8 cellular contexts compared by ENCODE assay signal in the genomic region with DNA sequence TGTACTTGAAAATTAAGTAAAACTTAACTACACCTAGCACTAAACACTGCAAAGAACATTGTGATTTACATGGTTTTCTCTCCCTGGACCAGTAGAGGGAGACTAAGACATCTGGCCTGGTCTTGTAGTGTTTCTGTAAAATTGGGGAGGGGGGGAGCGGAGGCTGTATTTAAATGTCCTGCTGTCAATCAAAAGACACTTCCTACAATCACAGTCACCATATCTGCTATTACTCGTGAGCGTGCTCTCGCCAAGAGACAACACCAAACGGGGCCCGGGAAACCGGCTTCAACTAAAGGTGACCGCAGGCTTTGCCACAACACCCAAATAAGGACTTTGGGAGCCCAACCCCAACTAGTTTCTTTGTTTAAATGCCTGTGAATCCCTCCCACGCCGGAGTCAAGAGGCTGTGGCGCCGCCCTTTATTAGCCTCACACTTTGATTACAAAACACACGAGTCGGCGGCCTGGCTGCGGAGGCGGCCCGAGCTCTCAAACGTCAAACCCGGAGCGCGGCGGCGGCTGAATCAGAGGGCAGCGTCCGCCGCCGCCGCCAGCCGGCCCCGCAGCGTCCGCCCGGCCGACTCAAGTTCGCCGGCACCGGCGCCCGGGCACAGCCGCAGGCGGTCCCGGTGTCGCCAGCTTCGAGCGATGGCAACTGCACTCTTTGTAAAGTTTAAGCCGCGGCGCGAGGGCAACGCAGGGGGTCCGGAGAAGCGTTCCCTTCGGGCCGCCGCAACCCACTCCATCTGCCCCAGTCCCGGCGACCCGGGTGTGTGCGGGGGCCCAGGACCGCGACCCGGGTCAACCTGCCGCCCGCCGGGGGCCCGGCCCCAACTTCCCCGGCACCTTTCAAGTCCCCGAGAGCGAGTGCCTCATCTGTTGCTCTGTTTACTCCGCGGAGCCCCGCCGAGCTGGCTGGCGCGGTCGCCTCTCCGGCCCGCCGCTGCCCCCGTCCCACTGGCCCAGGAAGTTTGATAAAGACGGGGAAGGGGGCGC. TPM values are rescaled to one million over a fixed set of nuclear protein-coding genes. Genes with fewer than 3 reads are reported as not detected.
DNase-seq lines count a peak whose midpoint lies in the region; TF ChIP-seq lines count a peak whose summit lies in the region.

No MANE protein-coding gene starts in this region.

- no peaks in the 10 kb centered on the region for H3K36me3 ChIP-seq in CD8-positive, alpha-beta memory T cell (ENCODE audit: insufficient read depth, low read length)
- H3K36me3 ChIP-seq in effector memory CD4-positive, alpha-beta T cell (ENCODE audit: control insufficient read depth, insufficient read depth, low read length) = no peaks in the 10 kb centered on the region

- peaks cover 42 to 57% (median 45%) of the 10 kb centered on the region in 3 donors for H3K4me1 Mint-ChIP-seq in CD8-positive, alpha-beta memory T cell

- peak overlapping the region; percentile 83 to 96 (median 93) for H3K27ac Mint-ChIP-seq in CD8-positive, alpha-beta memory T cell

- peaks cover 0 to 6% of the 10 kb centered on the region in 2 donors for H3K27me3 Mint-ChIP-seq in CD8-positive, alpha-beta memory T cell

- peaks cover 0 to 15% (median 0%) of the 10 kb centered on the region in 3 donors for H3K36me3 Mint-ChIP-seq in CD8-positive, alpha-beta memory T cell

- H3K4me3 Mint-ChIP-seq in CD8-positive, alpha-beta memory T cell = peak overlapping the region; percentile 87 to 94 (median 89)

- CTCF ChIA-PET in CD8-positive, alpha-beta memory T cell (lab: Charles Lee) = interaction anchor here (0.8 to 4.0 kb wide), 3 partner anchors 55 to 144 kb away, joined by 3 to 30 read pairs (median 4); no protein-coding TSS in a partner anchor

- H3K4me1 ChIP-seq in CD8-positive, alpha-beta memory T cell (ENCODE audit: insufficient read depth, low read length) = peaks cover 38% of the 10 kb centered on the region
- H3K4me1 ChIP-seq in effector memory CD4-positive, alpha-beta T cell (ENCODE audit: control insufficient read depth, insufficient read depth, low read length, poor library complexity, severe bottlenecking) = peaks cover 8% of the 10 kb centered on the region

- no peaks in the 10 kb centered on the region for H3K9me3 ChIP-seq in CD8-positive, alpha-beta memory T cell (ENCODE audit: low read length)
- H3K9me3 ChIP-seq in effector memory CD4-positive, alpha-beta T cell (ENCODE audit: control insufficient read depth, low read length) = no peaks in the 10 kb centered on the region

- peak; percentile 70 for TF ChIP-seq CTCF in GM20000 (IDR thresholded peaks at IDR 0.05; ENCODE audit: extremely low read depth, missing control alignments)

- peak overlapping the region; percentile 86 for H3K27ac ChIP-seq in CD8-positive, alpha-beta memory T cell (ENCODE audit: low read depth, low read length)
- peak overlapping the region; percentile 93 for H3K27ac ChIP-seq in effector memory CD4-positive, alpha-beta T cell (ENCODE audit: insufficient read depth, low read length, poor library complexity, severe bottlenecking)

- POLR2A ChIA-PET in CD8-positive, alpha-beta memory T cell (lab: Charles Lee) = interaction anchor here (0.6 to 3.9 kb wide), 10 partner anchors 8 to 346 kb away, joined by 3 to 103 read pairs (median 4); no protein-coding TSS in a partner anchor

- peak; percentile 85 to 96 (median 93) for DNase-seq in CD8-positive, alpha-beta memory T cell
- DNase-seq in GM20000 (ENCODE audit: low spot score) (peak; percentile 88), HT-29 (ENCODE audit: low spot score) (peak; percentile 93), NK-92 (lab: John Stamatoyannopoulos, UW; ENCODE audit: unreplicated experiment) (peak; percentile 54), lung microvascular endothelial cell (ENCODE audit: low read depth in 2 of 2) (peak; percentile 92 to 94)
- DNase-seq in activated CD8-positive, alpha-beta memory T cell treated with anti-CD3 and anti-CD28 coated beads for 24 hours = peak; percentile 92
- peak; percentile 89 to 91 (median 90) for DNase-seq in effector memory CD4-positive, alpha-beta T cell
- DNase-seq in stimulated activated CD4-positive, alpha-beta T cell treated with anti-CD3 and anti-CD28 coated beads, TNF-alpha, amount 100 ng/mL, for 4 hours (ENCODE audit: low read depth in 3 of 3) = peak; percentile 50 to 83 (median 78)

- peak overlapping the region; percentile 55 for H3K4me3 ChIP-seq in CD8-positive, alpha-beta memory T cell (ENCODE audit: low read length)
- H3K4me3 ChIP-seq in effector memory CD4-positive, alpha-beta T cell (ENCODE audit: insufficient read depth, low read depth, low read length, poor library complexity, severe bottlenecking) = peak overlapping the region; percentile 81

- no peaks in the 10 kb centered on the region for H3K27me3 ChIP-seq in CD8-positive, alpha-beta memory T cell (ENCODE audit: insufficient read depth, low read length, poor library complexity, severe bottlenecking)
- no peaks in the 10 kb centered on the region for H3K27me3 ChIP-seq in effector memory CD4-positive, alpha-beta T cell (replicated peaks; ENCODE audit: control insufficient read depth, insufficient read depth, low read length, poor library complexity, severe bottlenecking)

- no peaks in the 10 kb centered on the region for H3K9me3 Mint-ChIP-seq in CD8-positive, alpha-beta memory T cell

RNA-seq across cellular contexts. Expression of gene KDM7A, which starts 1.3 kb away (rescaled TPM):
- total RNA-seq in CD8-positive, alpha-beta memory T cell = 1 to 10 TPM; 8.2 to 8.5 TPM
- 3.5 TPM for polyA plus RNA-seq in CD8-positive, alpha-beta memory T cell
- 1.2 and 1.7 TPM in 2 replicates for total RNA-seq in HT-29 (2014; rRNA removed; shearing (Covaris generic))
- 5.2 and 10.9 TPM in 2 replicates for total RNA-seq in lung microvascular endothelial cell

Comparison
In these comparisons a context has a peak if more than half of its experiments do, and no peak if none do; other contexts are left out.
1. Peak in every context shown above with its lines: DNase-seq, H3K4me3 ChIP-seq and H3K27ac ChIP-seq.